In the genomic region with DNA sequence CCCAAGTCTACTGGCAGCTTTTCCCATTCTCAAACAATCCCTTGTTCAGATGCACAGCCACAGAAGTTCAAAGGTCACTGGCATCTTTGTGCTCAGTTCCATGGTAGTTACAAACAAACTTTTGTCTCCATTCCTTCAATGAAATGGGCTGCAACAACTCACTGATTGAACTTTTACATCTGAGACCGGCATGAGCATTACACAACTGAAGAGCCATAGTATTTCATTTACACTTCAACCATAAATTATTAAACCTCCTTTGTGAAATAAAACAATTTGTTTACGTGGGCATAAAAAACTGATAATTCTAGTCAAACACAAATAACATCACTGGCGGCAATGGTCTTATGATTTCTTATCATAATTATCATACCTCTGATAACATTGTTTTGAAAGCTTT, we compare ENCODE assay signal across 1 cellular context.
TF ChIP-seq lines count a peak whose summit lies in the region.

No MANE protein-coding gene starts in this region.

TF ChIP-seq in HepG2, 621 proteins besides CTCF, POLR2A, EP300 and RAD21 (continued from another document and continues in another):
- TF ChIP-seq, protein P1, sequence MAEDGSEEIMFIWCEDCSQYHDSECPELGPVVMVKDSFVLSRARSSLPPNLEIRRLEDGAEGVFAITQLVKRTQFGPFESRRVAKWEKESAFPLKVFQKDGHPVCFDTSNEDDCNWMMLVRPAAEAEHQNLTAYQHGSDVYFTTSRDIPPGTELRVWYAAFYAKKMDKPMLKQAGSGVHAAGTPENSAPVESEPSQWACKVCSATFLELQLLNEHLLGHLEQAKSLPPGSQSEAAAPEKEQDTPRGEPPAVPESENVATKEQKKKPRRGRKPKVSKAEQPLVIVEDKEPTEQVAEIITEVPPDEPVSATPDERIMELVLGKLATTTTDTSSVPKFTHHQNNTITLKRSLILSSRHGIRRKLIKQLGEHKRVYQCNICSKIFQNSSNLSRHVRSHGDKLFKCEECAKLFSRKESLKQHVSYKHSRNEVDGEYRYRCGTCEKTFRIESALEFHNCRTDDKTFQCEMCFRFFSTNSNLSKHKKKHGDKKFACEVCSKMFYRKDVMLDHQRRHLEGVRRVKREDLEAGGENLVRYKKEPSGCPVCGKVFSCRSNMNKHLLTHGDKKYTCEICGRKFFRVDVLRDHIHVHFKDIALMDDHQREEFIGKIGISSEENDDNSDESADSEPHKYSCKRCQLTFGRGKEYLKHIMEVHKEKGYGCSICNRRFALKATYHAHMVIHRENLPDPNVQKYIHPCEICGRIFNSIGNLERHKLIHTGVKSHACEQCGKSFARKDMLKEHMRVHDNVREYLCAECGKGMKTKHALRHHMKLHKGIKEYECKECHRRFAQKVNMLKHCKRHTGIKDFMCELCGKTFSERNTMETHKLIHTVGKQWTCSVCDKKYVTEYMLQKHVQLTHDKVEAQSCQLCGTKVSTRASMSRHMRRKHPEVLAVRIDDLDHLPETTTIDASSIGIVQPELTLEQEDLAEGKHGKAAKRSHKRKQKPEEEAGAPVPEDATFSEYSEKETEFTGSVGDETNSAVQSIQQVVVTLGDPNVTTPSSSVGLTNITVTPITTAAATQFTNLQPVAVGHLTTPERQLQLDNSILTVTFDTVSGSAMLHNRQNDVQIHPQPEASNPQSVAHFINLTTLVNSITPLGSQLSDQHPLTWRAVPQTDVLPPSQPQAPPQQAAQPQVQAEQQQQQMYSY (CRISPR knock-in tag; IDR thresholded peaks at IDR 0.05): no peak
- TF ChIP-seq RARG (CRISPR knock-in tag; IDR thresholded peaks at IDR 0.05; ENCODE audit: low read depth) (no peak), BCL6 (CRISPR knock-in tag; IDR thresholded peaks at IDR 0.05) (peak; percentile 69), ZNF232 (CRISPR knock-in tag; IDR thresholded peaks at IDR 0.05; ENCODE audit: borderline replicate concordance) (no peak), ZNF577 (CRISPR knock-in tag; IDR thresholded peaks at IDR 0.05; ENCODE audit: borderline replicate concordance, low read depth) (no peak), NAIF1 (CRISPR knock-in tag; IDR thresholded peaks at IDR 0.05; ENCODE audit: borderline replicate concordance) (no peak), ZNF101 (CRISPR knock-in tag; IDR thresholded peaks at IDR 0.05; ENCODE audit: borderline replicate concordance, low read depth) (no peak), ZFX (CRISPR knock-in tag; IDR thresholded peaks at IDR 0.05; ENCODE audit: low read depth) (no peak), ZNF556 (CRISPR knock-in tag; IDR thresholded peaks at IDR 0.05; ENCODE audit: borderline replicate concordance) (no peak), ZNF629 (CRISPR knock-in tag; conservative IDR thresholded peaks at IDR 0.05) (peak; percentile 99), PCBP2 (optimal IDR thresholded peaks at IDR 0.05; ENCODE audit: low read depth, low read length, poor library complexity, severe bottlenecking) (no peak), ZNF563 (CRISPR knock-in tag; IDR thresholded peaks at IDR 0.05) (no peak), ZNF749 (CRISPR knock-in tag; IDR thresholded peaks at IDR 0.05; ENCODE audit: borderline replicate concordance) (no peak), ZMYM3 (CRISPR knock-in tag; IDR thresholded peaks at IDR 0.05) (peak; percentile 89), ZNF773 (CRISPR knock-in tag; IDR thresholded peaks at IDR 0.05; ENCODE audit: borderline replicate concordance) (no peak), ZBTB20 (CRISPR knock-in tag; IDR thresholded peaks at IDR 0.05; ENCODE audit: borderline replicate concordance, low read depth) (no peak), MEIS1 (CRISPR knock-in tag; IDR thresholded peaks at IDR 0.05; ENCODE audit: borderline replicate concordance) (no peak), SP2 (CRISPR knock-in tag; IDR thresholded peaks at IDR 0.05) (no peak), ATRX (CRISPR knock-in tag; IDR thresholded peaks at IDR 0.05; ENCODE audit: borderline replicate concordance) (no peak), TAF1 (CRISPR knock-in tag; IDR thresholded peaks at IDR 0.05) (no peak), GPN1 (CRISPR knock-in tag; IDR thresholded peaks at IDR 0.05; ENCODE audit: borderline replicate concordance) (no peak), HOXA3 (CRISPR knock-in tag; IDR thresholded peaks at IDR 0.05) (0 out of 2 replicates have a peak, but pooled peaks have one; percentile 20), GABPB1 (CRISPR knock-in tag; IDR thresholded peaks at IDR 0.05) (no peak), NR2F2 (IDR thresholded peaks at IDR 0.05; ENCODE audit: borderline replicate concordance, low read depth) (peak; percentile 58; the same call in 1 of the 2 replicates), ZNF468 (CRISPR knock-in tag; IDR thresholded peaks at IDR 0.05) (no peak), FOXM1 (CRISPR knock-in tag; IDR thresholded peaks at IDR 0.05) (no peak), ASH2L (IDR thresholded peaks at IDR 0.05; ENCODE audit: insufficient read length, low read depth, low read length) (peak; percentile 41), MXI1 (IDR thresholded peaks at IDR 0.05; ENCODE audit: borderline replicate concordance, low read depth, low read length) (no peak), KLF9 (CRISPR knock-in tag; IDR thresholded peaks at IDR 0.05; ENCODE audit: low read depth) (no peak), TEAD2 (CRISPR knock-in tag; IDR thresholded peaks at IDR 0.05) (no peak), RCOR2 (CRISPR knock-in tag; IDR thresholded peaks at IDR 0.05) (peak; percentile 96), CENPT (CRISPR knock-in tag; IDR thresholded peaks at IDR 0.05; ENCODE audit: low read depth) (no peak), MYC (CRISPR knock-in tag; IDR thresholded peaks at IDR 0.05; ENCODE audit: borderline replicate concordance) (no peak), ZNF451 (CRISPR knock-in tag; IDR thresholded peaks at IDR 0.05) (no peak), HDAC6 (IDR thresholded peaks at IDR 0.05; ENCODE audit: low read depth, low read length) (no peak), KDM5B (CRISPR knock-in tag; IDR thresholded peaks at IDR 0.05; ENCODE audit: borderline replicate concordance) (no peak), ZNF616 (CRISPR knock-in tag; IDR thresholded peaks at IDR 0.05; ENCODE audit: low read depth) (no peak), AGO1 (IDR thresholded peaks at IDR 0.05; ENCODE audit: low read depth, low read length, poor library complexity, severe bottlenecking) (no peak), PITX1 (CRISPR knock-in tag; IDR thresholded peaks at IDR 0.05) (no peak)
- TF ChIP-seq, protein P2, sequence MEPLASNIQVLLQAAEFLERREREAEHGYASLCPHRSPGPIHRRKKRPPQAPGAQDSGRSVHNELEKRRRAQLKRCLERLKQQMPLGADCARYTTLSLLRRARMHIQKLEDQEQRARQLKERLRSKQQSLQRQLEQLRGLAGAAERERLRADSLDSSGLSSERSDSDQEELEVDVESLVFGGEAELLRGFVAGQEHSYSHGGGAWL (CRISPR knock-in tag; IDR thresholded peaks at IDR 0.05): no peak
- TF ChIP-seq, protein P3, sequence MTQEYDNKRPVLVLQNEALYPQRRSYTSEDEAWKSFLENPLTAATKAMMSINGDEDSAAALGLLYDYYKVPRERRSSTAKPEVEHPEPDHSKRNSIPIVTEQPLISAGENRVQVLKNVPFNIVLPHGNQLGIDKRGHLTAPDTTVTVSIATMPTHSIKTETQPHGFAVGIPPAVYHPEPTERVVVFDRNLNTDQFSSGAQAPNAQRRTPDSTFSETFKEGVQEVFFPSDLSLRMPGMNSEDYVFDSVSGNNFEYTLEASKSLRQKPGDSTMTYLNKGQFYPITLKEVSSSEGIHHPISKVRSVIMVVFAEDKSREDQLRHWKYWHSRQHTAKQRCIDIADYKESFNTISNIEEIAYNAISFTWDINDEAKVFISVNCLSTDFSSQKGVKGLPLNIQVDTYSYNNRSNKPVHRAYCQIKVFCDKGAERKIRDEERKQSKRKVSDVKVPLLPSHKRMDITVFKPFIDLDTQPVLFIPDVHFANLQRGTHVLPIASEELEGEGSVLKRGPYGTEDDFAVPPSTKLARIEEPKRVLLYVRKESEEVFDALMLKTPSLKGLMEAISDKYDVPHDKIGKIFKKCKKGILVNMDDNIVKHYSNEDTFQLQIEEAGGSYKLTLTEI (CRISPR knock-in tag; conservative IDR thresholded peaks at IDR 0.05): no peak
- TF ChIP-seq, protein P4, sequence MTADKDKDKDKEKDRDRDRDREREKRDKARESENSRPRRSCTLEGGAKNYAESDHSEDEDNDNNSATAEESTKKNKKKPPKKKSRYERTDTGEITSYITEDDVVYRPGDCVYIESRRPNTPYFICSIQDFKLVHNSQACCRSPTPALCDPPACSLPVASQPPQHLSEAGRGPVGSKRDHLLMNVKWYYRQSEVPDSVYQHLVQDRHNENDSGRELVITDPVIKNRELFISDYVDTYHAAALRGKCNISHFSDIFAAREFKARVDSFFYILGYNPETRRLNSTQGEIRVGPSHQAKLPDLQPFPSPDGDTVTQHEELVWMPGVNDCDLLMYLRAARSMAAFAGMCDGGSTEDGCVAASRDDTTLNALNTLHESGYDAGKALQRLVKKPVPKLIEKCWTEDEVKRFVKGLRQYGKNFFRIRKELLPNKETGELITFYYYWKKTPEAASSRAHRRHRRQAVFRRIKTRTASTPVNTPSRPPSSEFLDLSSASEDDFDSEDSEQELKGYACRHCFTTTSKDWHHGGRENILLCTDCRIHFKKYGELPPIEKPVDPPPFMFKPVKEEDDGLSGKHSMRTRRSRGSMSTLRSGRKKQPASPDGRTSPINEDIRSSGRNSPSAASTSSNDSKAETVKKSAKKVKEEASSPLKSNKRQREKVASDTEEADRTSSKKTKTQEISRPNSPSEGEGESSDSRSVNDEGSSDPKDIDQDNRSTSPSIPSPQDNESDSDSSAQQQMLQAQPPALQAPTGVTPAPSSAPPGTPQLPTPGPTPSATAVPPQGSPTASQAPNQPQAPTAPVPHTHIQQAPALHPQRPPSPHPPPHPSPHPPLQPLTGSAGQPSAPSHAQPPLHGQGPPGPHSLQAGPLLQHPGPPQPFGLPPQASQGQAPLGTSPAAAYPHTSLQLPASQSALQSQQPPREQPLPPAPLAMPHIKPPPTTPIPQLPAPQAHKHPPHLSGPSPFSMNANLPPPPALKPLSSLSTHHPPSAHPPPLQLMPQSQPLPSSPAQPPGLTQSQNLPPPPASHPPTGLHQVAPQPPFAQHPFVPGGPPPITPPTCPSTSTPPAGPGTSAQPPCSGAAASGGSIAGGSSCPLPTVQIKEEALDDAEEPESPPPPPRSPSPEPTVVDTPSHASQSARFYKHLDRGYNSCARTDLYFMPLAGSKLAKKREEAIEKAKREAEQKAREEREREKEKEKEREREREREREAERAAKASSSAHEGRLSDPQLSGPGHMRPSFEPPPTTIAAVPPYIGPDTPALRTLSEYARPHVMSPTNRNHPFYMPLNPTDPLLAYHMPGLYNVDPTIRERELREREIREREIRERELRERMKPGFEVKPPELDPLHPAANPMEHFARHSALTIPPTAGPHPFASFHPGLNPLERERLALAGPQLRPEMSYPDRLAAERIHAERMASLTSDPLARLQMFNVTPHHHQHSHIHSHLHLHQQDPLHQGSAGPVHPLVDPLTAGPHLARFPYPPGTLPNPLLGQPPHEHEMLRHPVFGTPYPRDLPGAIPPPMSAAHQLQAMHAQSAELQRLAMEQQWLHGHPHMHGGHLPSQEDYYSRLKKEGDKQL (CRISPR knock-in tag; IDR thresholded peaks at IDR 0.05; ENCODE audit: low read depth): no peak
- TF ChIP-seq, protein P5, sequence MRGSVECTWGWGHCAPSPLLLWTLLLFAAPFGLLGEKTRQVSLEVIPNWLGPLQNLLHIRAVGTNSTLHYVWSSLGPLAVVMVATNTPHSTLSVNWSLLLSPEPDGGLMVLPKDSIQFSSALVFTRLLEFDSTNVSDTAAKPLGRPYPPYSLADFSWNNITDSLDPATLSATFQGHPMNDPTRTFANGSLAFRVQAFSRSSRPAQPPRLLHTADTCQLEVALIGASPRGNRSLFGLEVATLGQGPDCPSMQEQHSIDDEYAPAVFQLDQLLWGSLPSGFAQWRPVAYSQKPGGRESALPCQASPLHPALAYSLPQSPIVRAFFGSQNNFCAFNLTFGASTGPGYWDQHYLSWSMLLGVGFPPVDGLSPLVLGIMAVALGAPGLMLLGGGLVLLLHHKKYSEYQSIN (CRISPR knock-in tag; IDR thresholded peaks at IDR 0.05; ENCODE audit: borderline replicate concordance): no peak
- TF ChIP-seq, protein P6, sequence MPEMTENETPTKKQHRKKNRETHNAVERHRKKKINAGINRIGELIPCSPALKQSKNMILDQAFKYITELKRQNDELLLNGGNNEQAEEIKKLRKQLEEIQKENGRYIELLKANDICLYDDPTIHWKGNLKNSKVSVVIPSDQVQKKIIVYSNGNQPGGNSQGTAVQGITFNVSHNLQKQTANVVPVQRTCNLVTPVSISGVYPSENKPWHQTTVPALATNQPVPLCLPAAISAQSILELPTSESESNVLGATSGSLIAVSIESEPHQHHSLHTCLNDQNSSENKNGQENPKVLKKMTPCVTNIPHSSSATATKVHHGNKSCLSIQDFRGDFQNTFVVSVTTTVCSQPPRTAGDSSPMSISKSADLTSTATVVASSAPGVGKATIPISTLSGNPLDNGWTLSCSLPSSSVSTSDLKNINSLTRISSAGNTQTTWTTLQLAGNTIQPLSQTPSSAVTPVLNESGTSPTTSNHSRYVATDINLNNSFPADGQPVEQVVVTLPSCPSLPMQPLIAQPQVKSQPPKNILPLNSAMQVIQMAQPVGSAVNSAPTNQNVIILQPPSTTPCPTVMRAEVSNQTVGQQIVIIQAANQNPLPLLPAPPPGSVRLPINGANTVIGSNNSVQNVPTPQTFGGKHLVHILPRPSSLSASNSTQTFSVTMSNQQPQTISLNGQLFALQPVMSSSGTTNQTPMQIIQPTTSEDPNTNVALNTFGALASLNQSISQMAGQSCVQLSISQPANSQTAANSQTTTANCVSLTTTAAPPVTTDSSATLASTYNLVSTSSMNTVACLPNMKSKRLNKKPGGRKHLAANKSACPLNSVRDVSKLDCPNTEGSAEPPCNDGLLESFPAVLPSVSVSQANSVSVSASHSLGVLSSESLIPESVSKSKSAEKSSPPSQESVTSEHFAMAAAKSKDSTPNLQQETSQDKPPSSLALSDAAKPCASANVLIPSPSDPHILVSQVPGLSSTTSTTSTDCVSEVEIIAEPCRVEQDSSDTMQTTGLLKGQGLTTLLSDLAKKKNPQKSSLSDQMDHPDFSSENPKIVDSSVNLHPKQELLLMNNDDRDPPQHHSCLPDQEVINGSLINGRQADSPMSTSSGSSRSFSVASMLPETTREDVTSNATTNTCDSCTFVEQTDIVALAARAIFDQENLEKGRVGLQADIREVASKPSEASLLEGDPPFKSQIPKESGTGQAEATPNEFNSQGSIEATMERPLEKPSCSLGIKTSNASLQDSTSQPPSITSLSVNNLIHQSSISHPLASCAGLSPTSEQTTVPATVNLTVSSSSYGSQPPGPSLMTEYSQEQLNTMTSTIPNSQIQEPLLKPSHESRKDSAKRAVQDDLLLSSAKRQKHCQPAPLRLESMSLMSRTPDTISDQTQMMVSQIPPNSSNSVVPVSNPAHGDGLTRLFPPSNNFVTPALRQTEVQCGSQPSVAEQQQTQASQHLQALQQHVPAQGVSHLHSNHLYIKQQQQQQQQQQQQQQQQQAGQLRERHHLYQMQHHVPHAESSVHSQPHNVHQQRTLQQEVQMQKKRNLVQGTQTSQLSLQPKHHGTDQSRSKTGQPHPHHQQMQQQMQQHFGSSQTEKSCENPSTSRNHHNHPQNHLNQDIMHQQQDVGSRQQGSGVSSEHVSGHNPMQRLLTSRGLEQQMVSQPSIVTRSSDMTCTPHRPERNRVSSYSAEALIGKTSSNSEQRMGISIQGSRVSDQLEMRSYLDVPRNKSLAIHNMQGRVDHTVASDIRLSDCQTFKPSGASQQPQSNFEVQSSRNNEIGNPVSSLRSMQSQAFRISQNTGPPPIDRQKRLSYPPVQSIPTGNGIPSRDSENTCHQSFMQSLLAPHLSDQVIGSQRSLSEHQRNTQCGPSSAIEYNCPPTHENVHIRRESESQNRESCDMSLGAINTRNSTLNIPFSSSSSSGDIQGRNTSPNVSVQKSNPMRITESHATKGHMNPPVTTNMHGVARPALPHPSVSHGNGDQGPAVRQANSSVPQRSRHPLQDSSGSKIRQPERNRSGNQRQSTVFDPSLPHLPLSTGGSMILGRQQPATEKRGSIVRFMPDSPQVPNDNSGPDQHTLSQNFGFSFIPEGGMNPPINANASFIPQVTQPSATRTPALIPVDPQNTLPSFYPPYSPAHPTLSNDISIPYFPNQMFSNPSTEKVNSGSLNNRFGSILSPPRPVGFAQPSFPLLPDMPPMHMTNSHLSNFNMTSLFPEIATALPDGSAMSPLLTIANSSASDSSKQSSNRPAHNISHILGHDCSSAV (CRISPR knock-in tag; IDR thresholded peaks at IDR 0.05; ENCODE audit: borderline replicate concordance): no peak
